In genomic region chr14:64918216-64918615, GRCh38 we compare ENCODE assay signal across 20 cellular contexts. TPM values are rescaled to one million over a fixed set of nuclear protein-coding genes. Genes with fewer than 3 reads are reported as not detected.
DNase-seq lines count a peak whose midpoint lies in the region; ATAC-seq and TF ChIP-seq lines count a peak whose summit lies in the region.
"Had no signal": no experiment of that assay in that cellular context is flagged by ENCODE, and none has a peak within 500 bp of the region (broad histone marks: within the 10 kb centered on the region; RNA-seq: fewer than 3 reads in every experiment).

No MANE protein-coding gene starts in this region.

- H3K4me3 ChIP-seq in coronary artery (no peak overlapping the region), trophoblast cell (ENCODE audit: low read depth, low read length) (no peak overlapping the region)
- H3K4me3 ChIP-seq: mucosa of descending colon, Peyer's patch had no signal

- peak overlapping the region; percentile 70 for H3K27ac Mint-ChIP-seq in activated CD8-positive, alpha-beta T cell treated with anti-CD3 and anti-CD28 coated beads for 36 hours
- no peak overlapping the region for H3K27ac Mint-ChIP-seq in activated CD8-positive, alpha-beta T cell treated with anti-CD3 and anti-CD28 coated beads, Interleukin-2, amount 10 ng/mL, durations not matched to agents 7 days and 5 days
- H3K27ac Mint-ChIP-seq: stimulated activated memory B cell treated with anti-CD40 and anti-IgM and Interleukin-4, amounts not matched to agents 10 μg/mL and 1 μg/mL and 100 μg/mL, for 72 hours had no signal

- H2BK5ac ChIP-seq in trophoblast cell (ENCODE audit: low read depth, low read length, poor library complexity) = no peak overlapping the region

- H3K27me3 ChIP-seq in trophoblast cell (ENCODE audit: insufficient read depth, low read length) = no peaks in the 10 kb centered on the region
- H3K27me3 ChIP-seq: Peyer's patch had no signal

- ATAC-seq in activated CD8-positive, alpha-beta T cell treated with anti-CD3 and anti-CD28 coated beads for 36 hours = no peak
- ATAC-seq in activated CD8-positive, alpha-beta T cell treated with anti-CD3 and anti-CD28 coated beads, Interleukin-2, amount 10 ng/mL, durations not matched to agents 7 days and 5 days = no peak
- ATAC-seq in GM19324 (IDR thresholded peaks at IDR 0.05; ENCODE audit: low FRiP score, unreplicated experiment) (no peak), HG02610 (IDR thresholded peaks at IDR 0.05; ENCODE audit: unreplicated experiment) (no peak)
- ATAC-seq: left cardiac atrium; mucosa of descending colon; stimulated activated memory B cell treated with anti-CD40 and anti-IgM and Interleukin-4, amounts not matched to agents 10 μg/mL and 1 μg/mL and 100 μg/mL, for 72 hours had no signal

- no peak overlapping the region for H3K4ac ChIP-seq in trophoblast cell (ENCODE audit: low read depth, low read length)

- no peak overlapping the region for H2AFZ ChIP-seq in trophoblast cell (ENCODE audit: insufficient read depth, low read length, poor library complexity)

- no peak overlapping the region for H3K14ac ChIP-seq in trophoblast cell (ENCODE audit: low read length)

- peaks cover 46% of the 10 kb centered on the region for H3K36me3 Mint-ChIP-seq in activated CD8-positive, alpha-beta T cell treated with anti-CD3 and anti-CD28 coated beads for 36 hours (ENCODE audit: low read depth)
- peaks cover 47% of the 10 kb centered on the region for H3K36me3 Mint-ChIP-seq in activated CD8-positive, alpha-beta T cell treated with anti-CD3 and anti-CD28 coated beads, Interleukin-2, amount 10 ng/mL, durations not matched to agents 7 days and 5 days (ENCODE audit: low read depth)

- peak overlapping the region; percentile 37 for H3K18ac ChIP-seq in trophoblast cell (ENCODE audit: low read length)

- no peak overlapping the region for H2AK5ac ChIP-seq in trophoblast cell (ENCODE audit: low read length)

- no peak overlapping the region for H3K4me2 ChIP-seq in trophoblast cell (ENCODE audit: low read length)

- 100% methylated on average over 1 of the region's 4 CpGs for WGBS in trophoblast cell (ENCODE audit: extremely low coverage, insufficient coverage, insufficient read length)

- no peaks in the 10 kb centered on the region for H3K36me3 ChIP-seq in trophoblast cell (ENCODE audit: control insufficient read depth in 1 of 2, insufficient read depth in 2 of 2, low read length in 2 of 2)
- H3K36me3 ChIP-seq: Peyer's patch had no signal

- H3K4me1 ChIP-seq in trophoblast cell (ENCODE audit: control insufficient read depth in 1 of 2, insufficient read depth in 2 of 2, low read length in 2 of 2) = peaks cover 2 to 8% of the 10 kb centered on the region in 2 experiments

- DNase-seq in activated CD8-positive, alpha-beta T cell treated with anti-CD3 and anti-CD28 coated beads for 36 hours = no peak
- no peak for DNase-seq in activated CD8-positive, alpha-beta T cell treated with anti-CD3 and anti-CD28 coated beads, Interleukin-2, amount 10 ng/mL, durations not matched to agents 7 days and 5 days
- peak; percentile 16 for DNase-seq in GM04503 (ENCODE audit: low read depth)
- DNase-seq in coronary artery (ENCODE audit: low spot score) = no peak
- no peak for DNase-seq in trophoblast cell
- no peak for DNase-seq in DMS79 treated with DMSO at 0.1 percent for 48 hours (lab: John Stamatoyannopoulos, UW)
- DNase-seq: activated gamma-delta T cell treated with Interleukin-2 at 50 U/mL for 16 hours; effector CD4-positive, alpha-beta T cell; EL; Kasumi-1; left cardiac atrium; mucosa of descending colon; NCI-H2171; NCI-H774; Peyer's patch had no signal

- intact Hi-C loops in activated CD8-positive, alpha-beta T cell treated with anti-CD3 and anti-CD28 coated beads for 36 hours (cut with micrococcal nuclease) = no loop called here

- H3K4me3 Mint-ChIP-seq in activated CD8-positive, alpha-beta T cell treated with anti-CD3 and anti-CD28 coated beads for 36 hours = no peak overlapping the region
- no peak overlapping the region for H3K4me3 Mint-ChIP-seq in activated CD8-positive, alpha-beta T cell treated with anti-CD3 and anti-CD28 coated beads, Interleukin-2, amount 10 ng/mL, durations not matched to agents 7 days and 5 days
- H3K4me3 Mint-ChIP-seq: stimulated activated memory B cell treated with anti-CD40 and anti-IgM and Interleukin-4, amounts not matched to agents 10 μg/mL and 1 μg/mL and 100 μg/mL, for 72 hours had no signal

- no peak overlapping the region for H3K23ac ChIP-seq in trophoblast cell (ENCODE audit: low read length)

- H3K9ac ChIP-seq in trophoblast cell (ENCODE audit: low read length) = no peak overlapping the region

- peaks cover 4% of the 10 kb centered on the region for H3K79me1 ChIP-seq in trophoblast cell (ENCODE audit: low read length)

- no peak overlapping the region for H4K91ac ChIP-seq in trophoblast cell (ENCODE audit: low read depth, low read length)

- no peak overlapping the region for H4K8ac ChIP-seq in trophoblast cell (ENCODE audit: low read depth, low read length)

- H2BK12ac ChIP-seq in trophoblast cell (ENCODE audit: low read length) = no peak overlapping the region

- no peaks in the 10 kb centered on the region for H3K27me3 Mint-ChIP-seq in activated CD8-positive, alpha-beta T cell treated with anti-CD3 and anti-CD28 coated beads for 36 hours
- H3K27me3 Mint-ChIP-seq in activated CD8-positive, alpha-beta T cell treated with anti-CD3 and anti-CD28 coated beads, Interleukin-2, amount 10 ng/mL, durations not matched to agents 7 days and 5 days (ENCODE audit: low read depth) = no peaks in the 10 kb centered on the region
- H3K27me3 Mint-ChIP-seq: stimulated activated memory B cell treated with anti-CD40 and anti-IgM and Interleukin-4, amounts not matched to agents 10 μg/mL and 1 μg/mL and 100 μg/mL, for 72 hours had no signal

- H3K9me3 Mint-ChIP-seq in activated CD8-positive, alpha-beta T cell treated with anti-CD3 and anti-CD28 coated beads for 36 hours = peaks cover 4% of the 10 kb centered on the region
- no peaks in the 10 kb centered on the region for H3K9me3 Mint-ChIP-seq in activated CD8-positive, alpha-beta T cell treated with anti-CD3 and anti-CD28 coated beads, Interleukin-2, amount 10 ng/mL, durations not matched to agents 7 days and 5 days (ENCODE audit: insufficient read depth)
- H3K9me3 Mint-ChIP-seq: stimulated activated memory B cell treated with anti-CD40 and anti-IgM and Interleukin-4, amounts not matched to agents 10 μg/mL and 1 μg/mL and 100 μg/mL, for 72 hours had no signal

- H3K9me3 ChIP-seq in trophoblast cell (ENCODE audit: insufficient read depth, low read depth, low read length) = no peaks in the 10 kb centered on the region
- H3K9me3 ChIP-seq: mucosa of descending colon, Peyer's patch had no signal

- POLR2A ChIA-PET in activated CD8-positive, alpha-beta T cell treated with anti-CD3 and anti-CD28 coated beads for 36 hours (lab: Charles Lee) = interaction anchor here (1.1 kb wide), 1 partner anchor 10 kb away, joined by 8 read pairs; no protein-coding TSS in a partner anchor
- POLR2A ChIA-PET in activated CD8-positive, alpha-beta T cell treated with anti-CD3 and anti-CD28 coated beads, Interleukin-2, amount 10 ng/mL, durations not matched to agents 7 days and 5 days (lab: Charles Lee) = interaction anchor here (1.0 kb wide), 1 partner anchor 11 kb away, joined by 3 read pairs; no protein-coding TSS in a partner anchor

- CTCF ChIA-PET in activated CD8-positive, alpha-beta T cell treated with anti-CD3 and anti-CD28 coated beads for 36 hours (lab: Charles Lee) = interaction anchor here (1.0 kb wide), 1 partner anchor 26 kb away, joined by 4 read pairs; no protein-coding TSS in a partner anchor
- CTCF ChIA-PET in activated CD8-positive, alpha-beta T cell treated with anti-CD3 and anti-CD28 coated beads, Interleukin-2, amount 10 ng/mL, durations not matched to agents 7 days and 5 days (lab: Charles Lee) = interaction anchor here (1.3 kb wide), 1 partner anchor 9 kb away, joined by 3 read pairs; no protein-coding TSS in a partner anchor

- no peak overlapping the region for H4K12ac ChIP-seq in trophoblast cell (ENCODE audit: low read depth, low read length)

- no peak overlapping the region for H2BK120ac ChIP-seq in trophoblast cell (ENCODE audit: insufficient read depth, low read length, poor library complexity)

- no peak for TF ChIP-seq CTCF in activated CD8-positive, alpha-beta T cell treated with anti-CD3 and anti-CD28 coated beads for 36 hours (IDR thresholded peaks at IDR 0.05)
- no peak for TF ChIP-seq CTCF in coronary artery (IDR thresholded peaks at IDR 0.05)

- H3K4me1 Mint-ChIP-seq in activated CD8-positive, alpha-beta T cell treated with anti-CD3 and anti-CD28 coated beads for 36 hours (ENCODE audit: low read depth) = peaks cover 69% of the 10 kb centered on the region
- peaks cover 39% of the 10 kb centered on the region for H3K4me1 Mint-ChIP-seq in activated CD8-positive, alpha-beta T cell treated with anti-CD3 and anti-CD28 coated beads, Interleukin-2, amount 10 ng/mL, durations not matched to agents 7 days and 5 days (ENCODE audit: low read depth)

- H3K79me2 ChIP-seq in trophoblast cell (ENCODE audit: control insufficient read depth, insufficient read depth, low read length, poor library complexity) = peaks cover 6% of the 10 kb centered on the region

- H3K27ac ChIP-seq in coronary artery = peak overlapping the region; percentile 54 to 84
- H3K27ac ChIP-seq in trophoblast cell (ENCODE audit: low read depth, low read length) = no peak overlapping the region
- H3K27ac ChIP-seq: Peyer's patch had no signal

RNA-seq across cellular contexts. Expression of gene CHURC1, which starts 4.0 kb away (rescaled TPM):
- total RNA-seq in activated CD8-positive, alpha-beta T cell treated with anti-CD3 and anti-CD28 coated beads for 36 hours = 10 to 100 TPM; 47.0 to 57.4 TPM
- 10 to 100 TPM; 62.4 to 72.2 TPM for total RNA-seq in activated CD8-positive, alpha-beta T cell treated with anti-CD3 and anti-CD28 coated beads, Interleukin-2, amount 10 ng/mL, durations not matched to agents 7 days and 5 days
- 58.2 and 62.6 TPM in 2 replicates for polyA plus RNA-seq in trophoblast cell (2013)

RNA-seq across cellular contexts. Expression of gene GPX2, which starts 24.3 kb away (rescaled TPM):
- total RNA-seq in activated CD8-positive, alpha-beta T cell treated with anti-CD3 and anti-CD28 coated beads for 36 hours = not detected
- not detected for total RNA-seq in activated CD8-positive, alpha-beta T cell treated with anti-CD3 and anti-CD28 coated beads, Interleukin-2, amount 10 ng/mL, durations not matched to agents 7 days and 5 days
- polyA plus RNA-seq in trophoblast cell (2013) = 0.05 TPM in 1 of 2 replicates, not detected in the other
- total RNA-seq: A673, left cardiac atrium, osteocyte had no signal

RNA-seq across cellular contexts. Expression of gene SPTB, which starts 38.5 kb away (rescaled TPM):
- under 1 TPM; 0.07 to 0.27 TPM for total RNA-seq in activated CD8-positive, alpha-beta T cell treated with anti-CD3 and anti-CD28 coated beads for 36 hours
- not detected for total RNA-seq in activated CD8-positive, alpha-beta T cell treated with anti-CD3 and anti-CD28 coated beads, Interleukin-2, amount 10 ng/mL, durations not matched to agents 7 days and 5 days
- polyA plus RNA-seq in trophoblast cell (2013) = 0.03 and 0.04 TPM in 2 replicates

RNA-seq across cellular contexts. Expression of gene RAB15, which starts 53.9 kb away (rescaled TPM):
- 1 to 10 TPM; 2.1 to 2.3 TPM for total RNA-seq in activated CD8-positive, alpha-beta T cell treated with anti-CD3 and anti-CD28 coated beads for 36 hours
- total RNA-seq in activated CD8-positive, alpha-beta T cell treated with anti-CD3 and anti-CD28 coated beads, Interleukin-2, amount 10 ng/mL, durations not matched to agents 7 days and 5 days = 1 to 10 TPM; 2.8 to 3.6 TPM
- polyA plus RNA-seq in trophoblast cell (2013) = 21.0 and 21.9 TPM in 2 replicates
